Comparison of ENCODE assay signal across 18 cellular contexts in genomic region chr1:69743146-69743545, GRCh38.
DNase-seq lines count a peak whose midpoint lies in the region; ATAC-seq, FAIRE-seq and TF ChIP-seq lines count a peak whose summit lies in the region.
"Had no signal": no experiment of that assay in that cellular context is flagged by ENCODE, and none has a peak within 500 bp of the region (broad histone marks: within the 10 kb centered on the region; RNA-seq: fewer than 3 reads in every experiment).

No MANE protein-coding gene starts in this region.

- H3K36me3 Mint-ChIP-seq in type B pancreatic cell, result no peaks in the 10 kb centered on the region

- CTCF ChIA-PET in H1 (lab: Charles Lee; ENCODE audit: partially characterized antibody), result no interaction called here

- no peak overlapping the region for H3K4ac ChIP-seq in H1 (replicated peaks; ENCODE audit: insufficient read length, low read depth, low read length)
- H3K4ac ChIP-seq in mesenchymal stem cell (ENCODE audit: low read depth in 1 of 2, low read length in 2 of 2), result no peak overlapping the region

- no peaks in the 10 kb centered on the region; a peak in 1 of 7 replicates for H3K27me3 ChIP-seq in H1 (replicated peaks in 1 of 4; ENCODE audit: control insufficient read depth in 3 of 4, extremely low read depth in 1 of 4, insufficient read depth in 3 of 4, low read length in 3 of 4)
- H3K27me3 ChIP-seq in mesenchymal stem cell (ENCODE audit: control insufficient read depth in 1 of 2, insufficient read depth in 1 of 2, low read length in 2 of 2), result no peaks in the 10 kb centered on the region

- peak overlapping the region; percentile 83 for H3K27ac Mint-ChIP-seq in type B pancreatic cell
- H3K27ac Mint-ChIP-seq: CD4-positive, alpha-beta T cell had no signal

- H2AK5ac ChIP-seq in H1 (ENCODE audit: low read depth, low read length), result no peak overlapping the region
- no peak overlapping the region for H2AK5ac ChIP-seq in mesenchymal stem cell (ENCODE audit: low read length, severe bottlenecking)

- no peaks in the 10 kb centered on the region for H3K9me3 Mint-ChIP-seq in type B pancreatic cell
- H3K9me3 Mint-ChIP-seq: H9 had no signal

- no peak overlapping the region for H4K8ac ChIP-seq in H1 (ENCODE audit: extremely low read depth, insufficient read depth, low read length)
- no peak overlapping the region for H4K8ac ChIP-seq in mesenchymal stem cell (ENCODE audit: low read length)

- no peak overlapping the region for H3K56ac ChIP-seq in H1 (replicated peaks; ENCODE audit: insufficient read length, low read depth, low read length)

- no peak overlapping the region for H3K14ac ChIP-seq in H1 (ENCODE audit: insufficient read length)
- H3K14ac ChIP-seq in mesenchymal stem cell (ENCODE audit: low read length in 2 of 2), result no peak overlapping the region

- ATAC-seq in HG03354 (IDR thresholded peaks at IDR 0.05; ENCODE audit: poor library complexity, severe bottlenecking, unreplicated experiment), result no peak

- H3K27me3 Mint-ChIP-seq in type B pancreatic cell, result no peaks in the 10 kb centered on the region
- H3K27me3 Mint-ChIP-seq: CD4-positive, alpha-beta T cell had no signal

- H2BK15ac ChIP-seq in H1 (ENCODE audit: low read length) (no peak overlapping the region), mesenchymal stem cell (ENCODE audit: low read depth, poor library complexity, severe bottlenecking) (no peak overlapping the region)

- no peak overlapping the region for H3K4me2 ChIP-seq in H1 (ENCODE audit: insufficient read depth in 1 of 2, low read depth in 2 of 2, low read length in 2 of 2)
- no peak overlapping the region for H3K4me2 ChIP-seq in mesenchymal stem cell (ENCODE audit: low read length, poor library complexity, severe bottlenecking)

- DNase-seq in NOMO-1 treated with DMSO at 0.1 percent for 48 hours (lab: John Stamatoyannopoulos, UW; ENCODE audit: unreplicated experiment) (peak; percentile 49), H1 (ENCODE audit: low read depth in 1 of 2, low spot score in 2 of 2) (no peak), mesenchymal stem cell (peak; percentile 62), type B pancreatic cell (ENCODE audit: extremely low spot score, unreplicated experiment) (no peak), DMS79 (lab: John Stamatoyannopoulos, UW) (no peak)
- DNase-seq in activated T-cell treated with anti-CD3 and anti-CD28 coated beads, Interleukin-2, amount 50 U/mL, for 1 hour, result no peak
- DNase-seq: AML-193; Caco-2; CD4-positive, alpha-beta T cell; GDM1; GOT3; H9 had no signal

- no peaks in the 10 kb centered on the region for H3K79me2 ChIP-seq in H1 (ENCODE audit: control insufficient read depth in 1 of 2, insufficient read depth in 2 of 2, low read length in 2 of 2)

- TF ChIP-seq POLR2A in H1 (IDR thresholded peaks at IDR 0.05; ENCODE audit: control extremely low read depth in 1 of 2, low read depth in 2 of 2, low read length in 2 of 2), result no peak

- no peak for TF ChIP-seq RAD21 in H1 (IDR thresholded peaks at IDR 0.05 in 1 of 2, conservative IDR thresholded peaks at IDR 0.05 in 1 of 2; ENCODE audit: low read depth in 2 of 2, low read length in 2 of 2)

- H3K79me1 ChIP-seq in H1 (ENCODE audit: low read depth, low read length) (no peaks in the 10 kb centered on the region), mesenchymal stem cell (replicated peaks; ENCODE audit: low read length, poor library complexity, severe bottlenecking) (no peaks in the 10 kb centered on the region)

- no peak overlapping the region for H2BK20ac ChIP-seq in H1 (ENCODE audit: low read length)

- TF ChIP-seq EP300 in H1 (IDR thresholded peaks at IDR 0.05; ENCODE audit: borderline replicate concordance in 1 of 2, low read depth in 2 of 2, low read length in 2 of 2), result no peak

- no peaks in the 10 kb centered on the region for H3K23me2 ChIP-seq in H1 (ENCODE audit: low read depth, low read length)

- H4K91ac ChIP-seq in H1 (replicated peaks; ENCODE audit: insufficient read length, low read length) (no peak overlapping the region), mesenchymal stem cell (ENCODE audit: low read length) (no peak overlapping the region)

- H2BK5ac ChIP-seq in H1 (ENCODE audit: low read depth, low read length) (no peak overlapping the region), mesenchymal stem cell (ENCODE audit: low read depth, low read length, poor library complexity, severe bottlenecking) (no peak overlapping the region)

- H3K4me3 ChIP-seq in H1 (ENCODE audit: extremely low read depth in 1 of 4, insufficient read depth in 2 of 4, low read depth in 3 of 4, low read length in 4 of 4) (no peak overlapping the region), mesenchymal stem cell (ENCODE audit: insufficient read depth in 1 of 2, low read depth in 1 of 2, low read length in 2 of 2) (no peak overlapping the region)

- H3K9ac ChIP-seq in H1 (replicated peaks in 1 of 4; ENCODE audit: extremely low read depth in 1 of 4, low read depth in 3 of 4, low read length in 3 of 4), result no peak overlapping the region
- no peak overlapping the region for H3K9ac ChIP-seq in mesenchymal stem cell (ENCODE audit: low read length)

- H3K23ac ChIP-seq in H1 (ENCODE audit: insufficient read length) (no peak overlapping the region), mesenchymal stem cell (ENCODE audit: low read length in 2 of 2) (no peak overlapping the region)

- H3K27ac ChIP-seq in H1 (ENCODE audit: low read depth, low read length), result no peak overlapping the region
- no peak overlapping the region for H3K27ac ChIP-seq in mesenchymal stem cell (ENCODE audit: low read length, poor library complexity, severe bottlenecking)
- H3K27ac ChIP-seq: C4-2B had no signal

- TF ChIP-seq CTCF in H1 (IDR thresholded peaks at IDR 0.05; ENCODE audit: control extremely low read depth in 1 of 3, insufficient read depth in 1 of 3, low read depth in 1 of 3, low read length in 3 of 3) (no peak), type B pancreatic cell (conservative IDR thresholded peaks at IDR 0.05) (no peak)

- H3K4me1 ChIP-seq in H1 (replicated peaks in 1 of 4; ENCODE audit: control insufficient read depth in 3 of 4, insufficient read depth in 4 of 4, low read length in 3 of 4), result peaks cover 0 to 8% (median under 1%) of the 10 kb centered on the region in 4 experiments; a peak in 3 of 7 replicates
- no peaks in the 10 kb centered on the region for H3K4me1 ChIP-seq in mesenchymal stem cell (ENCODE audit: control insufficient read depth, insufficient read depth, low read depth, low read length)
- H3K4me1 ChIP-seq: Caco-2 had no signal

- H4K5ac ChIP-seq in H1 (ENCODE audit: insufficient read length, low read depth, low read length), result no peak overlapping the region

- H3K36me3 ChIP-seq in H1 (ENCODE audit: control insufficient read depth in 2 of 4, insufficient read depth in 4 of 4, low read length in 3 of 4) (no peaks in the 10 kb centered on the region), mesenchymal stem cell (ENCODE audit: control insufficient read depth in 1 of 2, insufficient read depth in 2 of 2, low read depth in 1 of 2, low read length in 2 of 2) (no peaks in the 10 kb centered on the region)

- H2BK120ac ChIP-seq in H1 (replicated peaks; ENCODE audit: low read depth, low read length) (no peak overlapping the region), mesenchymal stem cell (ENCODE audit: low read depth, low read length) (no peak overlapping the region)

- H3K18ac ChIP-seq in H1 (ENCODE audit: extremely low read depth, low read length) (no peak overlapping the region), mesenchymal stem cell (ENCODE audit: low read depth in 1 of 2, low read length in 2 of 2) (no peak overlapping the region)

- POLR2A ChIA-PET in H1 (lab: Charles Lee; ENCODE audit: partially characterized antibody), result no interaction called here

- H2BK12ac ChIP-seq in H1 (ENCODE audit: low read depth, low read length), result no peak overlapping the region
- H2BK12ac ChIP-seq in mesenchymal stem cell (ENCODE audit: low read length in 2 of 2), result no peak overlapping the region

- no peaks in the 10 kb centered on the region for H4K20me1 ChIP-seq in H1 (replicated peaks in 1 of 2; ENCODE audit: control insufficient read depth in 1 of 2, insufficient read depth in 2 of 2, low read length in 2 of 2)

- no peak for FAIRE-seq in H1 (lab: Jason Lieb, UNC)
- FAIRE-seq: A204.1, D721Med, GM12892, GM18507 had no signal

- H3K4me3 Mint-ChIP-seq in type B pancreatic cell, result peak overlapping the region; percentile 6
- H3K4me3 Mint-ChIP-seq: CD4-positive, alpha-beta T cell; H9 had no signal

- peaks cover 13% of the 10 kb centered on the region for H3K4me1 Mint-ChIP-seq in type B pancreatic cell (ENCODE audit: unreplicated experiment)

- 79% methylated on average over 3 of the region's 3 CpGs; no CpG with 5 or more reads in 1 of the 2 experiments for WGBS in H1 (ENCODE audit: extremely low coverage in 1 of 2, insufficient coverage in 1 of 2, insufficient read length in 1 of 2, insufficient replicate concordance in 2 of 2, low coverage in 1 of 2, low lambda C conversion rate in 2 of 2, missing lambda C conversion rate in 1 of 2), 2 experiments
- 26% methylated on average over 3 of the region's 3 CpGs for WGBS in mesenchymal stem cell

- 0 out of 2 replicates have a peak overlapping the region, but pooled peaks have one; percentile 27 for H2AFZ ChIP-seq in H1 (ENCODE audit: low read length)
- no peak overlapping the region for H2AFZ ChIP-seq in mesenchymal stem cell (ENCODE audit: low read depth, low read length)

- H3K9me3 ChIP-seq in H1 (ENCODE audit: insufficient read depth in 2 of 2, low read depth in 1 of 2, low read length in 1 of 2) (no peaks in the 10 kb centered on the region), mesenchymal stem cell (ENCODE audit: control insufficient read depth, low read length) (no peaks in the 10 kb centered on the region)
- H3K9me3 ChIP-seq: Caco-2 had no signal

TF ChIP-seq in H1, 55 proteins besides CTCF, POLR2A, EP300 and RAD21:
- no peak for TF ChIP-seq E2F6 (IDR thresholded peaks at IDR 0.05)
- TF ChIP-seq HDAC2 (IDR thresholded peaks at IDR 0.05; ENCODE audit: borderline replicate concordance in 1 of 2, low read depth in 2 of 2, low read length in 2 of 2), result no peak
- no peak for TF ChIP-seq CEBPB (IDR thresholded peaks at IDR 0.05; ENCODE audit: low read depth, low read length)

Comparison
In these comparisons a context has a peak if more than half of its experiments do, and no peak if none do; other contexts are left out.
1. DNase-seq: peak in NOMO-1 treated with DMSO at 0.1 percent for 48 hours (single experiment) and mesenchymal stem cell (single experiment); none in H1 (0 of 2), type B pancreatic cell (single experiment), DMS79 (single experiment) and activated T-cell treated with anti-CD3 and anti-CD28 coated beads, Interleukin-2, amount 50 U/mL, for 1 hour (single experiment).